16 cellular contexts compared by ENCODE assay signal in the genomic region with DNA sequence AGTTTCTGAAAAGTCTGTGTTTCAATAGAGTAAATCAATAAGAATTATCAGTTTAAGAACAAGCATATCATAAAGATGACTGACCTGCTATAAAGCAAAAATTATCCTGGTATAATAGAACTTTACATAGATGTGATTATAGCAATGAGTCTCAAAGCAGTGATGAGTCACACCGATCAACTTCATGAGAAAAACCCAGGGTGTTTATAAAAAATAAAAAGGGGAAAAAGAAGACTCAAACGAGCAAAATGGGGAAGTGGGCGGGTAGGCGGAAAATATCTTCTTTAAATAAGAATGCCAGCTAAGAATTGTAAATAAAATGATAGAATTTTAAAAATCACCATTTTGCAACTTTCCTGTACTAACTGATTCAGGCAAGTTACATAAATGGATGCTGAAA. TPM values are rescaled to one million over a fixed set of nuclear protein-coding genes. Genes with fewer than 3 reads are reported as not detected.
DNase-seq lines count a peak whose midpoint lies in the region; FAIRE-seq and TF ChIP-seq lines count a peak whose summit lies in the region.
"Had no signal": no experiment of that assay in that cellular context is flagged by ENCODE, and none has a peak within 500 bp of the region (broad histone marks: within the 10 kb centered on the region; RNA-seq: fewer than 3 reads in every experiment).

No MANE protein-coding gene starts in this region.

- H3K4me1 ChIP-seq in DOHH2 (ENCODE audit: control insufficient read depth, low read length) = peaks cover 39% of the 10 kb centered on the region
- no peaks in the 10 kb centered on the region for H3K4me1 ChIP-seq in small intestine (ENCODE audit: control insufficient read depth in 2 of 2, insufficient read depth in 1 of 2, low read depth in 1 of 2, low read length in 1 of 2)
- H3K4me1 ChIP-seq: BE2C, uterus had no signal

- in situ Hi-C loops in KBM-7 (cut with MboI; ENCODE audit: low pct_unique_long_range_greater_than_20kb, low sequenced_read_pairs) = no loop called here

- H3K27ac ChIP-seq in DOHH2 (ENCODE audit: low read depth, low read length) (no peak overlapping the region), small intestine (ENCODE audit: low read depth in 1 of 2, low read length in 1 of 2) (no peak overlapping the region)
- H3K27ac ChIP-seq: uterus had no signal

- WGBS in small intestine, 3 donors = 60 to 69% (median 63%) methylated on average over 4 of the region's 4 CpGs

- H3K36me3 ChIP-seq in DOHH2 (ENCODE audit: control insufficient read depth, low read length) (peaks cover 76% of the 10 kb centered on the region), small intestine (ENCODE audit: control insufficient read depth in 2 of 2, insufficient read depth in 2 of 2, low read length in 2 of 2) (no peaks in the 10 kb centered on the region)
- H3K36me3 ChIP-seq: uterus had no signal

- H3K27me3 ChIP-seq in DOHH2 (ENCODE audit: control insufficient read depth, low read length) (no peaks in the 10 kb centered on the region), small intestine (ENCODE audit: control insufficient read depth in 2 of 2, insufficient read depth in 2 of 2, low read length in 2 of 2) (no peaks in the 10 kb centered on the region)
- H3K27me3 ChIP-seq: BE2C, uterus had no signal

- H3K4me3 ChIP-seq in DOHH2 (ENCODE audit: low read length) (peak overlapping the region; percentile 5; the same call in 1 of the 2 replicates), small intestine (ENCODE audit: low read depth in 1 of 2, low read length in 2 of 2) (no peak overlapping the region)
- H3K4me3 ChIP-seq: uterus had no signal

- H3K4me3 Mint-ChIP-seq in activated T-cell treated with anti-CD3 and anti-CD28 coated beads, Interleukin-2, amount 50 U/mL, for 24 hours = no peak overlapping the region
- H3K4me3 Mint-ChIP-seq: stimulated activated naive CD8-positive, alpha-beta T cell treated with anti-CD3 and anti-CD28 coated beads, Interleukin-15, amount 100 ng/mL, for 72 hours had no signal

- no peaks in the 10 kb centered on the region for H3K9me3 ChIP-seq in DOHH2 (ENCODE audit: control insufficient read depth, insufficient read depth, low read length)
- no peaks in the 10 kb centered on the region for H3K9me3 ChIP-seq in small intestine (ENCODE audit: control insufficient read depth, low read depth)
- H3K9me3 ChIP-seq: BE2C, uterus had no signal

- no peak overlapping the region for H3K27ac Mint-ChIP-seq in activated T-cell treated with anti-CD3 and anti-CD28 coated beads, Interleukin-2, amount 50 U/mL, for 24 hours

- H4K20me1 ChIP-seq in DOHH2 (ENCODE audit: control insufficient read depth, insufficient read depth, low read depth, low read length) = no peaks in the 10 kb centered on the region

- DNase-seq in KBM-7 (peak; percentile 65), SIG-M5 treated with dmso at 0.1 percent for 504 hours (lab: John Stamatoyannopoulos, UW; ENCODE audit: unreplicated experiment) (peak; percentile 77), fibroblast of peridontal ligament (ENCODE audit: extremely low read depth) (peak; percentile 49), small intestine (no peak), DMS 273 (lab: John Stamatoyannopoulos, UW; ENCODE audit: unreplicated experiment) (no peak)
- no peak for DNase-seq in NK-92 treated with Interleukin-12 subunit alpha and Interleukin-12 subunit beta, amount 100 ng/mL, for 24 hours (lab: John Stamatoyannopoulos, UW)
- no peak for DNase-seq in activated T-cell treated with anti-CD3 and anti-CD28 coated beads, Interleukin-2, amount 50 U/mL, for 24 hours
- DNase-seq: activated CD4-positive, alpha-beta T cell treated with anti-CD3 and anti-CD28 coated beads for 1 hour; activated T-cell treated with anti-CD3 and anti-CD28 coated beads, Interleukin-2, amount 50 U/mL, for 1 hour; BE2C; kidney; midbrain; NCI-H226; stimulated activated naive CD8-positive, alpha-beta T cell treated with anti-CD3 and anti-CD28 coated beads, Interleukin-15, amount 100 ng/mL, for 72 hours; uterus had no signal

- H3K36me3 Mint-ChIP-seq in activated T-cell treated with anti-CD3 and anti-CD28 coated beads, Interleukin-2, amount 50 U/mL, for 24 hours (ENCODE audit: low read depth) = peaks cover 36% of the 10 kb centered on the region

- 0 out of 2 replicates have a peak, but pooled peaks cover 5% of the 10 kb centered on the region for H3F3A ChIP-seq in DOHH2 (ENCODE audit: control insufficient read depth, insufficient read depth)

- peak overlapping the region; percentile 36 for H3K4me2 ChIP-seq in DOHH2 (ENCODE audit: low read length)

- H3K9me2 ChIP-seq in DOHH2 (replicated peaks; ENCODE audit: control insufficient read depth, low read length) = no peaks in the 10 kb centered on the region

- no peaks in the 10 kb centered on the region for H3K9me3 Mint-ChIP-seq in activated T-cell treated with anti-CD3 and anti-CD28 coated beads, Interleukin-2, amount 50 U/mL, for 24 hours
- H3K9me3 Mint-ChIP-seq: stimulated activated naive CD8-positive, alpha-beta T cell treated with anti-CD3 and anti-CD28 coated beads, Interleukin-15, amount 100 ng/mL, for 72 hours had no signal

- H3K4me1 Mint-ChIP-seq in activated T-cell treated with anti-CD3 and anti-CD28 coated beads, Interleukin-2, amount 50 U/mL, for 24 hours (ENCODE audit: low read depth) = peaks cover 12% of the 10 kb centered on the region
- H3K4me1 Mint-ChIP-seq: stimulated activated naive CD8-positive, alpha-beta T cell treated with anti-CD3 and anti-CD28 coated beads, Interleukin-15, amount 100 ng/mL, for 72 hours had no signal

- no peaks in the 10 kb centered on the region for H3K27me3 Mint-ChIP-seq in activated T-cell treated with anti-CD3 and anti-CD28 coated beads, Interleukin-2, amount 50 U/mL, for 24 hours
- H3K27me3 Mint-ChIP-seq: stimulated activated naive CD8-positive, alpha-beta T cell treated with anti-CD3 and anti-CD28 coated beads, Interleukin-15, amount 100 ng/mL, for 72 hours had no signal

- peaks cover 9% of the 10 kb centered on the region for H3K79me2 ChIP-seq in DOHH2 (ENCODE audit: control insufficient read depth, low read length)

- no peak for FAIRE-seq in small intestine (lab: Jason Lieb, UNC)
- FAIRE-seq: kidney had no signal

- TF ChIP-seq CTCF in DOHH2 (IDR thresholded peaks at IDR 0.05; ENCODE audit: low read depth, low read length, poor library complexity, severe bottlenecking) = no peak

RNA-seq across cellular contexts. Expression of a gene that starts 46.8 kb away (rescaled TPM):
- polyA plus RNA-seq in small intestine = 1 to 10 TPM in 1 of 3 donors, under 1 TPM in 2; 0.27 to 1.8 (median 0.67) TPM

Comparison
In these comparisons a context has a peak if more than half of its experiments do, and no peak if none do; other contexts are left out.
1. DNase-seq: peak in KBM-7 (single experiment), SIG-M5 treated with dmso at 0.1 percent for 504 hours (single experiment) and fibroblast of peridontal ligament (single experiment); none in NK-92 treated with Interleukin-12 subunit alpha and Interleukin-12 subunit beta, amount 100 ng/mL, for 24 hours (single experiment), activated T-cell treated with anti-CD3 and anti-CD28 coated beads, Interleukin-2, amount 50 U/mL, for 24 hours (single experiment), small intestine (single experiment) and DMS 273 (single experiment).